In the genomic region with DNA sequence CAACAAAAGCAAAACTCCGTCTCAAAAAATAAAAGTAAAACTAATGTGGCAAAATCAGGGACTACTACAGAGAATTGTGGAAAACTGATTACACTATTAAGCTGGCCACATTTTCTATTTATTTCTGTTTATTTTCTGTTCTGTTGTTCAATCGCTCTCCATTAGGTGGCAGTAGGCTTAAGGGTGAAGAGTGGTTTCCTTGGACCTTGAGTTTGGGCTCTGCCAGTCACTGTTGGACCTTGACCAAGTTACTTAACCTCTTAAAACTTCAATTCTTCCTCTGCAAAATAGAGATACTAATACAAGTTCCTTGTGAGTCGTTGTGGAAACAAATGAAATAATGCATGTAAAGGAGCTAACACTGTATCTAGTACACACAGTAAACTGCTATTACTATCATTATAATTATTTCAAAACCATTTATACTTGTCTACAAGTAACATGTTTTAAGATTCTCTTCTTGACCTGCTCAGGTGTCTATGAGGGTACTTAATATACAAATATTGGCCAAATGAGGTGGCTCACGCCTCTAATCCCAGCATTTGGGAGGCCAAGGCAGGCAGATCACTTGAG, we compare ENCODE assay signal across 9 cellular contexts. TPM values are rescaled to one million over a fixed set of nuclear protein-coding genes. Genes with fewer than 3 reads are reported as not detected.
A peak's percentile ranks its signal among the peaks of the same experiment; 100 is the strongest.
DNase-seq lines count a peak whose midpoint lies in the region; ATAC-seq and TF ChIP-seq lines count a peak whose summit lies in the region.
"Had no signal": no experiment of that assay in that cellular context is flagged by ENCODE, and none has a peak within 500 bp of the region (broad histone marks: within the 10 kb centered on the region; RNA-seq: fewer than 3 reads in every experiment).

No MANE protein-coding gene starts in this region.

- H3K36me3 Mint-ChIP-seq in HFFc6 (ENCODE audit: low read depth) = peaks cover 6% of the 10 kb centered on the region; the same call in 1 of the 2 replicates
- H3K36me3 Mint-ChIP-seq in naive B cell = peaks cover 8 to 9% of the 10 kb centered on the region in 2 donors

- peaks cover 26% of the 10 kb centered on the region for H3K4me1 Mint-ChIP-seq in HFFc6 (ENCODE audit: low read depth)
- H3K4me1 Mint-ChIP-seq in naive B cell = no peaks in the 10 kb centered on the region

- H3K27ac ChIP-seq in Peyer's patch = peak overlapping the region in 3 of 4 donors; percentile 11 to 71 (median 17)

- H3K9me3 ChIP-seq in Peyer's patch = no peaks in the 10 kb centered on the region

- H3K36me3 ChIP-seq in Peyer's patch = peaks cover 0 to 69% (median 0%) of the 10 kb centered on the region in 3 donors

- no peaks in the 10 kb centered on the region for H3K9me3 Mint-ChIP-seq in HFFc6
- H3K9me3 Mint-ChIP-seq in naive B cell = no peaks in the 10 kb centered on the region

- H3K27ac Mint-ChIP-seq in HFFc6 (peak overlapping the region; percentile 16; the same call in 1 of the 2 replicates), naive B cell (peak overlapping the region in 2 of 6 donors; percentile 4 to 86)

- no peak overlapping the region for H3K4me3 ChIP-seq in Peyer's patch
- H3K4me3 ChIP-seq: BLaER1 treated with 17β-estradiol and CSF1 and Interleukin-3, amounts not matched to agents 10 nM and 100 nM had no signal

- no peak for TF ChIP-seq POLR2A in Peyer's patch (IDR thresholded peaks at IDR 0.05)

- peaks cover 0 to 6% (median 0%) of the 10 kb centered on the region in 4 donors for H3K4me1 ChIP-seq in Peyer's patch

- H3K27me3 ChIP-seq in Peyer's patch = no peaks in the 10 kb centered on the region
- H3K27me3 ChIP-seq: BLaER1 treated with 17β-estradiol and CSF1 and Interleukin-3, amounts not matched to agents 10 nM and 100 nM had no signal

- H3K4me3 Mint-ChIP-seq in HFFc6 (no peak overlapping the region), naive B cell (no peak overlapping the region)

- TF ChIP-seq CTCF in HFFc6 (IDR thresholded peaks at IDR 0.05) (peak; percentile 86), Peyer's patch (IDR thresholded peaks at IDR 0.05) (peak; percentile 19 to 95 (median 76))

- H3K27me3 Mint-ChIP-seq in HFFc6 (ENCODE audit: insufficient read depth) (no peaks in the 10 kb centered on the region; the same call in 1 of the 2 replicates), naive B cell (no peaks in the 10 kb centered on the region)

- DNase-seq in DMS79 treated with DMSO at 0.1 percent for 48 hours (lab: John Stamatoyannopoulos, UW) = peak; percentile 1
- DNase-seq in DMS79 (lab: John Stamatoyannopoulos, UW) = no peak
- DNase-seq in HFFc6 = peak; percentile 76
- DNase-seq in Peyer's patch = peak in 1 of 3 donors; percentile 76
- peak; percentile 33 for DNase-seq in naive B cell
- no peak for DNase-seq in stimulated activated naive CD4-positive, alpha-beta T cell treated with Interleukin-2 at 50 U/mL for 16 hours (lab: John Stamatoyannopoulos, UW)

- ATAC-seq in esophagus mucosa (peak; percentile 69), naive B cell (ENCODE audit: low read depth in 2 of 2) (peak; percentile 28 to 40), HG02852 (IDR thresholded peaks at IDR 0.05; ENCODE audit: unreplicated experiment) (no peak)

RNA-seq across cellular contexts. Expression of a gene that starts 15.2 kb away (rescaled TPM):
- total RNA-seq in HFFc6 (2021; fragmentation: NEBNext Ultra II Directional; extraction: Animal tissue kit (Norgen Biotek cat#: 25700)) = 10 to 100 TPM; 14.6 to 18.7 (median 16.3) TPM
- 100 to 1,000 TPM in 3 of 4 donors, 10 to 100 TPM in 1; 81.7 to 873 (median 330) TPM for total RNA-seq in Peyer's patch
- 5.5 TPM for total RNA-seq in esophagus mucosa
- polyA plus RNA-seq in naive B cell (ENCODE audit: low read depth in 6 of 6) = 100 to 1,000 TPM in 4 of 6 donors, 10 to 100 TPM in 2; 67.9 to 116 (median 107) TPM

RNA-seq across cellular contexts. Expression of a gene that starts 46.6 kb away (rescaled TPM):
- 10 to 100 TPM; 21.3 to 28.0 (median 23.4) TPM for total RNA-seq in HFFc6 (2021; fragmentation: NEBNext Ultra II Directional; extraction: Animal tissue kit (Norgen Biotek cat#: 25700))
- total RNA-seq in Peyer's patch (10 to 100 TPM; 11.6 to 47.1 (median 37.8) TPM), esophagus mucosa (12.9 TPM)
- polyA plus RNA-seq in naive B cell (ENCODE audit: low read depth in 6 of 6) = 10 to 100 TPM; 16.3 to 27.1 (median 19.2) TPM

RNA-seq across cellular contexts. Expression of a gene that starts 53.1 kb away (rescaled TPM):
- not detected for total RNA-seq in HFFc6 (2021; fragmentation: NEBNext Ultra II Directional; extraction: Animal tissue kit (Norgen Biotek cat#: 25700))
- 1 to 10 TPM in 2 of 4 donors, under 1 TPM in 1, not detected in 1; 0.70 to 4.0 (median 1.6) TPM for total RNA-seq in Peyer's patch
- total RNA-seq in esophagus mucosa = not detected
- under 1 TPM in 2 of 6 donors, not detected in 4; 0.17 to 0.19 TPM for polyA plus RNA-seq in naive B cell (ENCODE audit: low read depth in 6 of 6)

Comparison
In these comparisons a context has a peak if more than half of its experiments do, and no peak if none do; other contexts are left out.
1. DNase-seq: peak in DMS79 treated with DMSO at 0.1 percent for 48 hours (single experiment), HFFc6 (single experiment) and naive B cell (single experiment); none in DMS79 (single experiment) and stimulated activated naive CD4-positive, alpha-beta T cell treated with Interleukin-2 at 50 U/mL for 16 hours (single experiment).
2. RNA of a gene that starts 15.2 kb away (total RNA-seq): 81.7 to 873 TPM in Peyer's patch; 14.6 to 18.7 TPM in HFFc6 and 5.5 TPM in esophagus mucosa (single experiment); every median in the first group is over 4 times any median in the second.